ENCODE assay signal across 13 cellular contexts in the genomic region with DNA sequence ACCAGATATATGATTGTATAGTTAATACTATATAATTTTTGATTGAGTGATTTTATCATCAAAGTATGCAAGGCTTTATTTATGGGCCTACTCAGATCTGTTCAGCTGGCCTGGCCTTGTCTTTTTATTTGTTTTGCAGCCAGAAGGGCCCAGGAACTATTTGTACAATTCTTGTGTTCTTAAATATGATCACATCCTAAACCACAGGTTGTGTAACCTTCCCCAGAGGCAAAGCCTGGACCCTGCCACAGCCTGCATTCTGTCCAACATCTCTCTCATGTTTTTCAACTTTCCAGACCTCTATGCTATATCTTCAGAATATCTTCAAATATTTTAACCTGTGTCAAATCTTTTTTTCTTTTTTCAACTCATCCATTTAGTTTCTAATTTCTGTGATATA.
"Had no signal": no experiment of that assay in that cellular context is flagged by ENCODE, and none has a peak within 500 bp of the region (broad histone marks: within the 10 kb centered on the region; RNA-seq: fewer than 3 reads in every experiment).

No MANE protein-coding gene starts in this region.

- ATAC-seq: activated T-cell treated with anti-CD3 and anti-CD28 coated beads, Interleukin-2, amount 50 U/mL, for 72 hours; gastrocnemius medialis; heart right ventricle had no signal

- H3K4me3 ChIP-seq: coronary artery, gastrocnemius medialis, heart right ventricle, transverse colon had no signal

- DNase-seq: activated B cell treated with CpG ODN at 0.5 μM for 24 hours; activated CD4-positive, alpha-beta T cell treated with anti-CD3 and anti-CD28 coated beads, Interleukin-2, amount 10 ng/mL, durations not matched to agents 24 days and 14 days; activated CD8-positive, alpha-beta memory T cell treated with anti-CD3 and anti-CD28 coated beads, Interleukin-2, amount 50 U/mL, for 48 hours; activated naive CD4-positive, alpha-beta T cell treated with Interleukin-2 at 50 U/mL for 16 hours; activated T-cell treated with anti-CD3 and anti-CD28 coated beads, Interleukin-2, amount 50 U/mL, for 72 hours; central memory CD4-positive, alpha-beta T cell; gastrocnemius medialis; heart right ventricle; stimulated activated CD4-positive, alpha-beta T cell treated with anti-CD3 and anti-CD28 coated beads, Interleukin-2, amount 100 ng/mL, for 48 hours; stimulated activated naive CD4-positive, alpha-beta T cell; SW 1271; transverse colon had no signal
